7 cellular contexts compared by ENCODE assay signal in genomic region chr2:209977386-209978239, GRCh38. TPM values are rescaled to one million over a fixed set of nuclear protein-coding genes. Genes with fewer than 3 reads are reported as not detected.
A peak's percentile ranks its signal among the peaks of the same experiment; 100 is the strongest.
DNase-seq lines count a peak whose midpoint lies in the region; ATAC-seq and TF ChIP-seq lines count a peak whose summit lies in the region.

No MANE protein-coding gene starts in this region.

- peak; percentile 47 for ATAC-seq in GM21619 (IDR thresholded peaks at IDR 0.05; ENCODE audit: unreplicated experiment)

- H3K4me1 ChIP-seq in adipocyte (ENCODE audit: control insufficient read depth, insufficient read depth, low read length), result no peaks in the 10 kb centered on the region

- TF ChIP-seq CTCF in kidney epithelial cell (IDR thresholded peaks at IDR 0.05; ENCODE audit: insufficient read depth, low read length, poor library complexity, severe bottlenecking), result peak; percentile 27

- no peaks in the 10 kb centered on the region for H3K9me3 ChIP-seq in adipocyte (ENCODE audit: control insufficient read depth, low read length)

- no peak overlapping the region for H3K9ac ChIP-seq in adipocyte (ENCODE audit: low read length)

- no peaks in the 10 kb centered on the region for H3K27me3 ChIP-seq in adipocyte (replicated peaks; ENCODE audit: control insufficient read depth, insufficient read depth, low read length)
- no peaks in the 10 kb centered on the region for H3K27me3 ChIP-seq in kidney epithelial cell (ENCODE audit: control insufficient read depth, insufficient read depth, low read length)

- DNase-seq in GM03348 (ENCODE audit: low spot score) (peak; percentile 54), M059J (ENCODE audit: low read depth) (peak; percentile 35), adipocyte (ENCODE audit: low read depth) (peak; percentile 73), kidney epithelial cell (ENCODE audit: low read depth) (no peak), NK-92 (lab: John Stamatoyannopoulos, UW; ENCODE audit: unreplicated experiment) (no peak), iPS-NIHi11 (ENCODE audit: low spot score) (no peak)

- H3K4me3 ChIP-seq in adipocyte (ENCODE audit: low read length), result no peak overlapping the region
- H3K4me3 ChIP-seq in kidney epithelial cell (ENCODE audit: low read depth, low read length), result no peak overlapping the region

- H3K36me3 ChIP-seq in adipocyte (ENCODE audit: control insufficient read depth, insufficient read depth, low read length, severe bottlenecking) (no peaks in the 10 kb centered on the region), kidney epithelial cell (ENCODE audit: control insufficient read depth, insufficient read depth, low read length) (no peaks in the 10 kb centered on the region)

RNA-seq across cellular contexts. Expression of gene RPE, which starts 24.8 kb away (rescaled TPM):
- total RNA-seq in M059J (2014; rRNA removed; shearing (Covaris generic)), result 79.5 and 114 TPM in 2 replicates
- 45.3 and 59.1 TPM in 2 replicates for total RNA-seq in kidney epithelial cell

Comparison
In these comparisons a context has a peak if more than half of its experiments do, and no peak if none do; other contexts are left out.
1. DNase-seq: peak in GM03348 (single experiment), M059J (single experiment) and adipocyte (single experiment); none in kidney epithelial cell (single experiment), NK-92 (single experiment) and iPS-NIHi11 (single experiment).